ENCODE assay signal across 12 cellular contexts in the genomic region with DNA sequence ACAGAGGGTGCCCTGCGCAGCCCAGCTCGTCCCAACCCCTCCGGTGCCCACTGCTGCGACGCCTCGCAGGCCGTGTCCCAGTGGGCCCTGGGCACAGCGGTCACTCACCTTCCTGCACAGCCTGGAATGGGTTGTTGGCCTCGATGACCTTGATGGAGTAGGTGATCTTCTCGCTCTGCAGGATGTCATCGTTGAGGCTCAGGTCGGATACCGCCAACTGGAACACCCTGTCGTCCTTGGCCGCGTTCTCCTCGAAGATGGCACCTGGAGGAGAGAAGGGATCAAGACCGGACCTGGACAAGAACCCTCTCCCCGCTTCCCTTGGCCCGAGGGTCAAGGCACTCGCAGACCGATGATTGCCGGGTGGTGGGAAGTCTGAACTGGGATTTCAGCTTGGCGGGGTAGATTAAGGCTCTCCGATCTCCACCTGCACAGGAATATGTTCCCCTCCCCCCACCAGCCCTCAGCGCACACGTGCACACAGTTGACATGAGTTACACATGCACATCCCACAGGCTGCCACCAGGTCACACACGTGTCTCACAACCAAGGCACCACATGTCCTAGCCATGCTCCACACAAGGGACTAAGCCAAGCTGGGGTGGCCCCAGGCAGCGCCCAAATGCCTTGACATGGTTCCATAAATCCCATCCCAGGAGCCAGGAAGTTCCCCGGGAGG. TPM values are rescaled to one million over a fixed set of nuclear protein-coding genes. Genes with fewer than 3 reads are reported as not detected.
DNase-seq lines count a peak whose midpoint lies in the region; ATAC-seq and TF ChIP-seq lines count a peak whose summit lies in the region.
"Had no signal": no experiment of that assay in that cellular context is flagged by ENCODE, and none has a peak within 500 bp of the region (broad histone marks: within the 10 kb centered on the region; RNA-seq: fewer than 3 reads in every experiment).

No MANE protein-coding gene starts in this region.

- peaks cover 0 to 48% of the 10 kb centered on the region in 2 donors for H3K27me3 ChIP-seq in breast epithelium
- peaks cover 18% of the 10 kb centered on the region for H3K27me3 ChIP-seq in adrenal gland
- peaks cover 6% of the 10 kb centered on the region for H3K27me3 ChIP-seq in thoracic aorta (replicated peaks; ENCODE audit: insufficient read depth)

- intact Hi-C loops in breast epithelium (cut with DNase I; ENCODE audit: low total_unique reads) (no loop called here), MCF 10A (cut with micrococcal nuclease) (loop anchor here (1.0 kb wide), 1 partner anchor 816 kb away; no protein-coding TSS in a partner anchor), adrenal gland (cut with DNase I) (no loop called here)

- no TSS peak for BruUV-seq in MCF 10A (replicated peaks; lab: Mats Ljungman, UMichigan)

- ATAC-seq in memory B cell (ENCODE audit: low read depth), result peak; percentile 68
- no peak for ATAC-seq in thoracic aorta (ENCODE audit: insufficient number of reproducible peaks, low FRiP score, low read depth)
- no peak for ATAC-seq in GM21447 (IDR thresholded peaks at IDR 0.05; ENCODE audit: unreplicated experiment)
- ATAC-seq: PC-3 had no signal

- H3K4me3 Mint-ChIP-seq in MCF 10A (ENCODE audit: unreplicated experiment) (no peak overlapping the region), memory B cell (peak overlapping the region; percentile 62)

- H3K36me3 ChIP-seq in breast epithelium (no peaks in the 10 kb centered on the region), adrenal gland (replicated peaks in 1 of 2) (no peaks in the 10 kb centered on the region), thoracic aorta (no peaks in the 10 kb centered on the region)

- no peaks in the 10 kb centered on the region for H3K9me3 Mint-ChIP-seq in MCF 10A (ENCODE audit: unreplicated experiment)
- H3K9me3 Mint-ChIP-seq in memory B cell, result no peaks in the 10 kb centered on the region
- H3K9me3 Mint-ChIP-seq: CD8-positive, alpha-beta memory T cell had no signal

- CTCF ChIA-PET in MCF 10A (lab: Yijun Ruan, JAX), result interaction anchor here (0.6 to 0.7 kb wide), 2 partner anchors 168 to 1751 kb away, joined by 3 read pairs; no protein-coding TSS in a partner anchor
- CTCF ChIA-PET in GM10248 (lab: Yijun Ruan, JAX), result interaction anchor here (1.1 to 1.2 kb wide), 4 partner anchors 10 to 36 kb away, joined by 3 to 4 read pairs (median 4); no protein-coding TSS in a partner anchor

- H3K36me3 Mint-ChIP-seq in MCF 10A (ENCODE audit: insufficient read depth, unreplicated experiment) (no peaks in the 10 kb centered on the region), memory B cell (no peaks in the 10 kb centered on the region)
- H3K36me3 Mint-ChIP-seq: CD8-positive, alpha-beta memory T cell had no signal

- H3K4me1 Mint-ChIP-seq in MCF 10A (ENCODE audit: insufficient read depth, unreplicated experiment) (peaks cover 6% of the 10 kb centered on the region), memory B cell (peaks cover 22% of the 10 kb centered on the region)

- H3K27ac ChIP-seq in breast epithelium, result no peak overlapping the region
- H3K27ac ChIP-seq in adrenal gland, result no peak overlapping the region
- H3K27ac ChIP-seq in thoracic aorta, result no peak overlapping the region

- peak in 1 of 2 donors; percentile 50 for DNase-seq in breast epithelium (ENCODE audit: low spot score in 2 of 2)
- DNase-seq in MCF 10A (ENCODE audit: unreplicated experiment), result no peak
- DNase-seq in adrenal gland, result peak in 4 of 7 donors; percentile 7 to 55 (median 12)
- no peak for DNase-seq in memory B cell (ENCODE audit: low spot score in 2 of 2)
- no peak for DNase-seq in thoracic aorta (ENCODE audit: low spot score)
- DNase-seq in A172 (ENCODE audit: low spot score), result no peak
- no peak for DNase-seq in GM10248 (ENCODE audit: extremely low spot score)
- DNase-seq: activated gamma-delta T cell; CD8-positive, alpha-beta memory T cell; MM.1S; PC-3 had no signal

- no peak for TF ChIP-seq POLR2A in breast epithelium (IDR thresholded peaks at IDR 0.05)
- TF ChIP-seq POLR2A in adrenal gland (IDR thresholded peaks at IDR 0.05), result no peak

- peaks cover 34% of the 10 kb centered on the region for H3K27me3 Mint-ChIP-seq in MCF 10A (ENCODE audit: insufficient read depth, unreplicated experiment)
- H3K27me3 Mint-ChIP-seq in memory B cell, result peaks cover 21% of the 10 kb centered on the region

- WGBS in adrenal gland, 4 donors, result 46 to 72% (median 56%) methylated on average over 10 to 30 of the region's 30 CpGs

- no peak for TF ChIP-seq CTCF in breast epithelium (IDR thresholded peaks at IDR 0.05)
- TF ChIP-seq CTCF in MCF 10A (IDR thresholded peaks at IDR 0.05; ENCODE audit: unreplicated experiment), result no peak
- no peak for TF ChIP-seq CTCF in adrenal gland (IDR thresholded peaks at IDR 0.05)
- no peak for TF ChIP-seq CTCF in thoracic aorta (IDR thresholded peaks at IDR 0.05)
- no peak for TF ChIP-seq CTCF in GM10248 (IDR thresholded peaks at IDR 0.05; ENCODE audit: control extremely low read depth, extremely low read depth, low read depth, missing control alignments)

- no peak overlapping the region for H3K27ac Mint-ChIP-seq in MCF 10A (ENCODE audit: low read depth, unreplicated experiment)
- H3K27ac Mint-ChIP-seq in memory B cell, result no peak overlapping the region
- H3K27ac Mint-ChIP-seq: CD8-positive, alpha-beta memory T cell had no signal

- POLR2A ChIA-PET in MCF 10A (lab: Yijun Ruan, JAX), result no interaction called here
- POLR2A ChIA-PET in GM10248 (lab: Yijun Ruan, JAX), result no interaction called here

- H3K4me1 ChIP-seq in breast epithelium, result peaks cover 0 to 7% of the 10 kb centered on the region in 2 donors
- H3K4me1 ChIP-seq in adrenal gland (replicated peaks in 1 of 2), result peaks cover 16 to 24% of the 10 kb centered on the region in 2 donors
- H3K4me1 ChIP-seq in thoracic aorta (ENCODE audit: control insufficient read depth in 1 of 2, low read depth in 2 of 2), result peaks cover 13 to 52% of the 10 kb centered on the region in 2 donors

- no peaks in the 10 kb centered on the region for H3K9me3 ChIP-seq in breast epithelium
- no peaks in the 10 kb centered on the region for H3K9me3 ChIP-seq in adrenal gland (replicated peaks in 1 of 3)
- no peaks in the 10 kb centered on the region for H3K9me3 ChIP-seq in thoracic aorta

- H3K4me3 ChIP-seq in breast epithelium, result peak overlapping the region in 2 of 3 donors; percentile 43 to 77
- H3K4me3 ChIP-seq in adrenal gland, result no peak overlapping the region
- peak overlapping the region; percentile 33 for H3K4me3 ChIP-seq in thoracic aorta

RNA-seq across cellular contexts. Expression of gene GRID1, which starts 2.6 kb away (rescaled TPM):
- 1 to 10 TPM; 2.3 to 8.5 (median 5.9) TPM for total RNA-seq in breast epithelium
- not detected in 2 replicates for total RNA-seq in MCF 10A (2022)
- total RNA-seq in adrenal gland, result 1 to 10 TPM; 2.4 to 8.0 (median 4.0) TPM
- polyA plus RNA-seq in adrenal gland, result 1 to 10 TPM; 2.2 to 5.6 (median 5.1) TPM
- under 1 TPM; 0.27 to 0.85 TPM for total RNA-seq in thoracic aorta
- total RNA-seq in A172 (2014; rRNA removed; shearing (Covaris generic)), result 4.9 and 5.2 TPM in 2 replicates
- total RNA-seq: CD8-positive, alpha-beta memory T cell; PC-3 had no signal
- polyA plus RNA-seq: CD8-positive, alpha-beta memory T cell had no signal

Comparison
In these comparisons a context has a peak if more than half of its experiments do, and no peak if none do; other contexts are left out.
1. DNase-seq: peak in adrenal gland (4 of 7); none in MCF 10A (single experiment), memory B cell (0 of 2), thoracic aorta (single experiment), A172 (single experiment) and GM10248 (single experiment).
2. H3K4me3 ChIP-seq: peak in breast epithelium (2 of 3) and thoracic aorta (single experiment); none in adrenal gland (0 of 4).